1 cellular context compared by ENCODE assay signal in the genomic region with DNA sequence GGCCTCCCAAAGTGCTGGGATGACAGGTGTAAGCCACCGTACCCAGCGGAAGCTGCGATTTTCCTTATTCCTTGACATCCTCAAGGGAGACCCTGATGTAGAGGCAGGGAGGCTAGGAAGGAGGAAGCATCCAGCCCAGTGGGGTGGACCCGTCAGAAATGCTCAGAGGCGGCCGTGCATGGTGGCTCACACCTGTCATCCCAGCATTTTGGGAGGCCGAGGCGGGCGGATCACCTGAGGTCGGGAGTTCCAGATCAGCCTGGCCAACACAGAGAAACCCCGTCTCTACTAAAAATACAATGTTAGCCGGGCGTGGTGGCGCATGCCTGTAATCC.
A peak's percentile ranks its signal among the peaks of the same experiment; 100 is the strongest.
TF ChIP-seq lines count a peak whose summit lies in the region.

No MANE protein-coding gene starts in this region.

TF ChIP-seq in K562, 482 proteins besides CTCF, POLR2A, EP300 and RAD21 (continued from another document):
- TF ChIP-seq ZKSCAN3 (CRISPR knock-in tag; IDR thresholded peaks at IDR 0.05) (no peak), HDGF (IDR thresholded peaks at IDR 0.05) (0 out of 2 replicates have a peak, but pooled peaks have one; percentile 26), ZC3H11A (IDR thresholded peaks at IDR 0.05; ENCODE audit: low read depth, low read length) (no peak), ZNF121 (CRISPR knock-in tag; conservative IDR thresholded peaks at IDR 0.05) (no peak), SRSF9 (IDR thresholded peaks at IDR 0.05; ENCODE audit: borderline replicate concordance, low read depth, low read length) (no peak)
